24 cellular contexts compared by ENCODE assay signal in the genomic region with DNA sequence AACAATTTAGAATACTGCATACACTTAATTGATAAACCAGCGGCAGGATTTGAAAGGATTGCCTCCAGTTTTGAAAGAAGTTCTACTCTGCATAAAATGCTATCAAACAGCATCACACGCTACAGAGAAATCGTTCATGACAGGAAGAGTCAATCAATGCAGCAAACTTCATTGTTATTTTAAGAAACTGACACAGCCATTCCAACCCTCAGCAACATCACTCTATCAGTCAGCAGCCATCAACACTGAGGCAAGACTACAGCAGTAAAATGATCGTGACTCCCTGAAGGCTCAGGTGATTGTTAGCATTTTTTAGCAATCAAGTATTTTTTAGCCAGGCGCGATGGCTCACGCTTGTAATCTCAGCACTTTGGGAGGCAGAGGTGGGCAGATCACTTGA.
"Had no signal": no experiment of that assay in that cellular context is flagged by ENCODE, and none has a peak within 500 bp of the region (broad histone marks: within the 10 kb centered on the region; RNA-seq: fewer than 3 reads in every experiment).

No MANE protein-coding gene starts in this region.

- FAIRE-seq: endometrium, islet of Langerhans, keratinocyte had no signal

- H3K4me3 ChIP-seq: colonic mucosa, esophagus squamous epithelium, gastrocnemius medialis, heart right ventricle, left lung, lower lobe of right lung, mucosa of descending colon had no signal

- H3K27ac ChIP-seq: colonic mucosa, epithelial cell of prostate, esophagus squamous epithelium, gastrocnemius medialis, heart right ventricle, left lung, lower lobe of right lung had no signal

- ATAC-seq: effector memory CD8-positive, alpha-beta T cell; esophagus mucosa; gastrocnemius medialis; heart right ventricle; left cardiac atrium; left lung; left ventricle myocardium superior; lower lobe of right lung; mucosa of descending colon had no signal

- H3K4me1 ChIP-seq: colonic mucosa, esophagus squamous epithelium, gastrocnemius medialis had no signal

- H3K27me3 ChIP-seq: colonic mucosa, esophagus squamous epithelium, gastrocnemius medialis, heart right ventricle, left lung had no signal

- H3K36me3 ChIP-seq: colonic mucosa, esophagus squamous epithelium, gastrocnemius medialis, heart right ventricle, left lung, lower lobe of right lung had no signal

- H3K9me3 ChIP-seq: colonic mucosa, esophagus squamous epithelium, gastrocnemius medialis, lower lobe of right lung, mucosa of descending colon had no signal

- DNase-seq: colonic mucosa; cortex of kidney; effector CD8-positive, alpha-beta T cell; effector memory CD8-positive, alpha-beta T cell; endodermal cell; erythroblast; esophagus squamous epithelium; foreskin fibroblast; foreskin melanocyte; gastrocnemius medialis; glutamatergic neuron; heart right ventricle; hippocampal formation; left cardiac atrium; left lung; left ventricle myocardium superior; lower lobe of right lung; mesenchymal stem cell; mucosa of descending colon had no signal
